Comparison of ENCODE assay signal across 8 cellular contexts in genomic region chr20:21303061-21303871, GRCh38. TPM values are rescaled to one million over a fixed set of nuclear protein-coding genes. Genes with fewer than 3 reads are reported as not detected.
DNase-seq lines count a peak whose midpoint lies in the region; ATAC-seq and TF ChIP-seq lines count a peak whose summit lies in the region.

Gene XRN2, plus strand, starts transcription at chr20:21303331. Its CDS starts 68 bp downstream, at chr20:21303399.

- peaks cover 29% of the 10 kb centered on the region for H3K4me1 Mint-ChIP-seq in activated T-helper 2 cell treated with anti-CD3 and anti-CD28 coated beads, Interferon-gamma antibody, Interleukin-2, Interleukin-4, amounts not matched to agents 10 μg/mL and 5 μg/mL and 100 μg/mL, durations not matched to agents 14 hours and 24 hours and 36 hours (ENCODE audit: low read depth)
- peaks cover 25 to 29% of the 10 kb centered on the region in 2 donors for H3K4me1 Mint-ChIP-seq in natural killer cell treated with Interleukin-12 subunit alpha and Interleukin-12 subunit beta and Interleukin-15 and Interleukin-18, amount 100 ng/mL, for 72 hours (ENCODE audit: low read depth in 2 of 2)

- TF ChIP-seq CTCF in LNCaP clone FGC (IDR thresholded peaks at IDR 0.05; ENCODE audit: control insufficient read depth, extremely low read depth, insufficient read depth) (peak; percentile 29; the same call in 1 of the 2 replicates), RWPE1 (conservative IDR thresholded peaks at IDR 0.05; ENCODE audit: low read depth) (no peak)

- peak within 1 kb of the TSS; percentile 91 for H3K4me3 ChIP-seq in LNCaP clone FGC (ENCODE audit: low read depth, low read length)

- peaks cover 4% of the 10 kb centered on the region for H3K9me3 Mint-ChIP-seq in activated T-helper 2 cell treated with anti-CD3 and anti-CD28 coated beads, Interferon-gamma antibody, Interleukin-2, Interleukin-4, amounts not matched to agents 10 μg/mL and 5 μg/mL and 100 μg/mL, durations not matched to agents 14 hours and 24 hours and 36 hours
- no peaks in the 10 kb centered on the region for H3K9me3 Mint-ChIP-seq in natural killer cell treated with Interleukin-12 subunit alpha and Interleukin-12 subunit beta and Interleukin-15 and Interleukin-18, amount 100 ng/mL, for 72 hours

- POLR2A ChIA-PET in RWPE1 (lab: Yijun Ruan, JAX; ENCODE audit: low non-redundant PET): interaction anchor here (1.0 to 1.1 kb wide), 2 partner anchors 8 to 13 kb away, joined by 3 read pairs; no protein-coding TSS in a partner anchor

- no peaks in the 10 kb centered on the region for H3K27me3 Mint-ChIP-seq in activated T-helper 2 cell treated with anti-CD3 and anti-CD28 coated beads, Interferon-gamma antibody, Interleukin-2, Interleukin-4, amounts not matched to agents 10 μg/mL and 5 μg/mL and 100 μg/mL, durations not matched to agents 14 hours and 24 hours and 36 hours (ENCODE audit: low read depth)
- peaks cover 0 to 5% of the 10 kb centered on the region in 2 donors for H3K27me3 Mint-ChIP-seq in natural killer cell treated with Interleukin-12 subunit alpha and Interleukin-12 subunit beta and Interleukin-15 and Interleukin-18, amount 100 ng/mL, for 72 hours

- intact Hi-C loops in activated T-helper 2 cell treated with anti-CD3 and anti-CD28 coated beads, Interferon-gamma antibody, Interleukin-2, Interleukin-4, amounts not matched to agents 10 μg/mL and 5 μg/mL and 100 μg/mL, durations not matched to agents 14 hours and 24 hours and 36 hours (cut with micrococcal nuclease): loop anchor here (1.0 to 5.0 kb wide), 4 partner anchors 52 to 177 kb away; partner anchors contain the start of gene KIZ

- H3K27ac ChIP-seq in RWPE1: peak within 1 kb of the TSS; percentile 94

- peak; percentile 95 to 96 for ATAC-seq in natural killer cell treated with Interleukin-12 subunit alpha and Interleukin-12 subunit beta and Interleukin-15 and Interleukin-18, amount 100 ng/mL, for 72 hours
- ATAC-seq in stimulated activated naive CD8-positive, alpha-beta T cell treated with anti-CD3 and anti-CD28 coated beads, Interleukin-15, Interleukin-2, amounts not matched to agents 100 U/mL and 50 U/mL, for 24 hours: peak; percentile 88

- peaks cover 38% of the 10 kb centered on the region for H3K36me3 Mint-ChIP-seq in activated T-helper 2 cell treated with anti-CD3 and anti-CD28 coated beads, Interferon-gamma antibody, Interleukin-2, Interleukin-4, amounts not matched to agents 10 μg/mL and 5 μg/mL and 100 μg/mL, durations not matched to agents 14 hours and 24 hours and 36 hours (ENCODE audit: low read depth)
- peaks cover 18% of the 10 kb centered on the region for H3K36me3 Mint-ChIP-seq in natural killer cell treated with Interleukin-12 subunit alpha and Interleukin-12 subunit beta and Interleukin-15 and Interleukin-18, amount 100 ng/mL, for 72 hours

- H3K27ac Mint-ChIP-seq in activated T-helper 2 cell treated with anti-CD3 and anti-CD28 coated beads, Interferon-gamma antibody, Interleukin-2, Interleukin-4, amounts not matched to agents 10 μg/mL and 5 μg/mL and 100 μg/mL, durations not matched to agents 14 hours and 24 hours and 36 hours: peak within 1 kb of the TSS; percentile 99
- peak within 1 kb of the TSS; percentile 94 to 95 for H3K27ac Mint-ChIP-seq in natural killer cell treated with Interleukin-12 subunit alpha and Interleukin-12 subunit beta and Interleukin-15 and Interleukin-18, amount 100 ng/mL, for 72 hours

- CTCF ChIA-PET in RWPE1 (lab: Yijun Ruan, JAX): interaction anchor here (0.6 to 1.0 kb wide), 3 partner anchors 56 to 202 kb away, joined by 3 to 5 read pairs (median 3); no protein-coding TSS in a partner anchor

- DNase-seq in EL (peak; percentile 94), H4 (ENCODE audit: low spot score) (peak; percentile 93), LNCaP clone FGC (ENCODE audit: low read depth) (peak; percentile 84), RWPE1 (ENCODE audit: low spot score) (peak; percentile 89), fibroblast of peridontal ligament (ENCODE audit: extremely low read depth) (peak; percentile 91)
- DNase-seq in activated T-helper 2 cell treated with anti-CD3 and anti-CD28 coated beads, Interferon-gamma antibody, Interleukin-2, Interleukin-4, amounts not matched to agents 10 μg/mL and 5 μg/mL and 100 μg/mL, durations not matched to agents 14 hours and 24 hours and 36 hours (ENCODE audit: low spot score): peak; percentile 92
- DNase-seq in natural killer cell treated with Interleukin-12 subunit alpha and Interleukin-12 subunit beta and Interleukin-15 and Interleukin-18, amount 100 ng/mL, for 72 hours (ENCODE audit: low spot score): peak; percentile 96
- DNase-seq in stimulated activated naive CD8-positive, alpha-beta T cell treated with anti-CD3 and anti-CD28 coated beads, Interleukin-15, Interleukin-2, amounts not matched to agents 100 U/mL and 50 U/mL, for 24 hours: peak; percentile 98

- H3K4me3 Mint-ChIP-seq in activated T-helper 2 cell treated with anti-CD3 and anti-CD28 coated beads, Interferon-gamma antibody, Interleukin-2, Interleukin-4, amounts not matched to agents 10 μg/mL and 5 μg/mL and 100 μg/mL, durations not matched to agents 14 hours and 24 hours and 36 hours (ENCODE audit: low read depth): peak within 1 kb of the TSS; percentile 97
- peak within 1 kb of the TSS; percentile 91 for H3K4me3 Mint-ChIP-seq in natural killer cell treated with Interleukin-12 subunit alpha and Interleukin-12 subunit beta and Interleukin-15 and Interleukin-18, amount 100 ng/mL, for 72 hours

RNA-seq across cellular contexts. Expression of gene XRN2, which starts in this region (rescaled TPM):
- total RNA-seq in H4 (2014; rRNA removed; shearing (Covaris generic)): 95.4 and 111 TPM in 2 replicates
- total RNA-seq in activated T-helper 2 cell treated with anti-CD3 and anti-CD28 coated beads, Interferon-gamma antibody, Interleukin-2, Interleukin-4, amounts not matched to agents 10 μg/mL and 5 μg/mL and 100 μg/mL, durations not matched to agents 14 hours and 24 hours and 36 hours: 87.7 and 90.2 TPM in 2 replicates
- total RNA-seq in natural killer cell treated with Interleukin-12 subunit alpha and Interleukin-12 subunit beta and Interleukin-15 and Interleukin-18, amount 100 ng/mL, for 72 hours: 10 to 100 TPM; 62.1 to 68.6 TPM

Comparison
In these comparisons a context has a peak if more than half of its experiments do, and no peak if none do; other contexts are left out.
1. Peak in every context shown above with its lines: DNase-seq, ATAC-seq, H3K4me3 ChIP-seq and H3K27ac ChIP-seq.